Comparison of ENCODE assay signal across 1 cellular context in the genomic region with DNA sequence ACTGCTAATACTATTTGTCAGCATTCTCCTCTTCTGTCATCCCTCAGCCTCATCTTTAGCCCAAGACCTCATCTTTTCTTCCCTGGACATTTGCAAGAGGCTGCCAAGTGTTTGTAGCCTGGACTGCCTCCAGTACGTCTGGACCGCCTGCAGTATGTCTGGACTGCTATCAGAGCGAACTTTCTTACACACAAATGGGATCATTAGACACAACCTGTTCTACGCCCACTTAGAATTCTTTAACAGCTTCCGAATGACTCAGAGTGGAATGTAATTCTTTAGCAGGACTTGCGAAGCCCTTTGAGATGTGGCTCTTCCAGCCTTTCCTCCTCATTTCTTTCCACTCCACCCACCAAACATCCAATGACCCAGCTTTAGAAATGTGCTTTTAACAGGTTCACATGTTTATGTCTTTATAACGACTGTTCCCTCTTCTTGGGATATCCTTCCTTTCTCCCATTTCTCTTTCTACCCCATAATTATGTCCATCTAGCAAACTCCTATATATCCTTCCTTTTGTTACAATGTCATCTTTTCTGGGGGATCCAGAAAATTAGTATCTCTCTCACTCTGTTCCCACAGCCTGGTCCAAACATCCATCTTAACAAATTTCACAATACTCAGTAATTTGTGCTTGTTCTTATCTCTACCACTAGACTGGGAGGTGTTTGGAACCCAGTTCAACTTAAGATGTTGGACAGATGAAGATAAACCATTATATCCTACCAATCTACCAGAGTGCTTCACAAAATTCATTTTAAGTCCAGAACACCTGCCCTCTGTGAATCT.
TF ChIP-seq lines count a peak whose summit lies in the region.

No MANE protein-coding gene starts in this region.

TF ChIP-seq in GM23338, 12 proteins besides CTCF, POLR2A, EP300 and RAD21 (continued from another document):
- TF ChIP-seq, protein P1, sequence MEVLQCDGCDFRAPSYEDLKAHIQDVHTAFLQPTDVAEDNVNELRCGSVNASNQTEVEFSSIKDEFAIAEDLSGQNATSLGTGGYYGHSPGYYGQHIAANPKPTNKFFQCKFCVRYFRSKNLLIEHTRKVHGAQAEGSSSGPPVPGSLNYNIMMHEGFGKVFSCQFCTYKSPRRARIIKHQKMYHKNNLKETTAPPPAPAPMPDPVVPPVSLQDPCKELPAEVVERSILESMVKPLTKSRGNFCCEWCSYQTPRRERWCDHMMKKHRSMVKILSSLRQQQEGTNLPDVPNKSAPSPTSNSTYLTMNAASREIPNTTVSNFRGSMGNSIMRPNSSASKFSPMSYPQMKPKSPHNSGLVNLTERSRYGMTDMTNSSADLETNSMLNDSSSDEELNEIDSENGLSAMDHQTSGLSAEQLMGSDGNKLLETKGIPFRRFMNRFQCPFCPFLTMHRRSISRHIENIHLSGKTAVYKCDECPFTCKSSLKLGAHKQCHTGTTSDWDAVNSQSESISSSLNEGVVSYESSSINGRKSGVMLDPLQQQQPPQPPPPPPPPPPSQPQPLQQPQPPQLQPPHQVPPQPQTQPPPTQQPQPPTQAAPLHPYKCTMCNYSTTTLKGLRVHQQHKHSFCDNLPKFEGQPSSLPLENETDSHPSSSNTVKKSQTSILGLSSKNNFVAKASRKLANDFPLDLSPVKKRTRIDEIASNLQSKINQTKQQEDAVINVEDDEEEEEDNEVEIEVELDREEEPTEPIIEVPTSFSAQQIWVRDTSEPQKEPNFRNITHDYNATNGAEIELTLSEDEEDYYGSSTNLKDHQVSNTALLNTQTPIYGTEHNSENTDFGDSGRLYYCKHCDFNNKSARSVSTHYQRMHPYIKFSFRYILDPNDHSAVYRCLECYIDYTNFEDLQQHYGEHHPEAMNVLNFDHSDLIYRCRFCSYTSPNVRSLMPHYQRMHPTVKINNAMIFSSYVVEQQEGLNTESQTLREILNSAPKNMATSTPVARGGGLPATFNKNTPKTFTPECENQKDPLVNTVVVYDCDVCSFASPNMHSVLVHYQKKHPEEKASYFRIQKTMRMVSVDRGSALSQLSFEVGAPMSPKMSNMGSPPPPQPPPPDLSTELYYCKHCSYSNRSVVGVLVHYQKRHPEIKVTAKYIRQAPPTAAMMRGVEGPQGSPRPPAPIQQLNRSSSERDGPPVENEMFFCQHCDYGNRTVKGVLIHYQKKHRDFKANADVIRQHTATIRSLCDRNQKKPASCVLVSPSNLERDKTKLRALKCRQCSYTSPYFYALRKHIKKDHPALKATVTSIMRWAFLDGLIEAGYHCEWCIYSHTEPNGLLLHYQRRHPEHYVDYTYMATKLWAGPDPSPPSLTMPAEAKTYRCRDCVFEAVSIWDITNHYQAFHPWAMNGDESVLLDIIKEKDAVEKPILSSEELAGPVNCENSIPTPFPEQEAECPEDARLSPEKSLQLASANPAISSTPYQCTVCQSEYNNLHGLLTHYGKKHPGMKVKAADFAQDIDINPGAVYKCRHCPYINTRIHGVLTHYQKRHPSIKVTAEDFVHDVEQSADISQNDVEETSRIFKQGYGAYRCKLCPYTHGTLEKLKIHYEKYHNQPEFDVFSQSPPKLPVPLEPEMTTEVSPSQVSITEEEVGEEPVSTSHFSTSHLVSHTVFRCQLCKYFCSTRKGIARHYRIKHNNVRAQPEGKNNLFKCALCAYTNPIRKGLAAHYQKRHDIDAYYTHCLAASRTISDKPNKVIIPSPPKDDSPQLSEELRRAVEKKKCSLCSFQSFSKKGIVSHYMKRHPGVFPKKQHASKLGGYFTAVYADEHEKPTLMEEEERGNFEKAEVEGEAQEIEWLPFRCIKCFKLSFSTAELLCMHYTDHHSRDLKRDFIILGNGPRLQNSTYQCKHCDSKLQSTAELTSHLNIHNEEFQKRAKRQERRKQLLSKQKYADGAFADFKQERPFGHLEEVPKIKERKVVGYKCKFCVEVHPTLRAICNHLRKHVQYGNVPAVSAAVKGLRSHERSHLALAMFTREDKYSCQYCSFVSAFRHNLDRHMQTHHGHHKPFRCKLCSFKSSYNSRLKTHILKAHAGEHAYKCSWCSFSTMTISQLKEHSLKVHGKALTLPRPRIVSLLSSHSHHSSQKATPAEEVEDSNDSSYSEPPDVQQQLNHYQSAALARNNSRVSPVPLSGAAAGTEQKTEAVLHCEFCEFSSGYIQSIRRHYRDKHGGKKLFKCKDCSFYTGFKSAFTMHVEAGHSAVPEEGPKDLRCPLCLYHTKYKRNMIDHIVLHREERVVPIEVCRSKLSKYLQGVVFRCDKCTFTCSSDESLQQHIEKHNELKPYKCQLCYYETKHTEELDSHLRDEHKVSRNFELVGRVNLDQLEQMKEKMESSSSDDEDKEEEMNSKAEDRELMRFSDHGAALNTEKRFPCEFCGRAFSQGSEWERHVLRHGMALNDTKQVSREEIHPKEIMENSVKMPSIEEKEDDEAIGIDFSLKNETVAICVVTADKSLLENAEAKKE (CRISPR knock-in tag; IDR thresholded peaks at IDR 0.05): no peak
- no peak for TF ChIP-seq POLR2AphosphoS5 (IDR thresholded peaks at IDR 0.05; ENCODE audit: low read depth)
- TF ChIP-seq, protein P2, sequence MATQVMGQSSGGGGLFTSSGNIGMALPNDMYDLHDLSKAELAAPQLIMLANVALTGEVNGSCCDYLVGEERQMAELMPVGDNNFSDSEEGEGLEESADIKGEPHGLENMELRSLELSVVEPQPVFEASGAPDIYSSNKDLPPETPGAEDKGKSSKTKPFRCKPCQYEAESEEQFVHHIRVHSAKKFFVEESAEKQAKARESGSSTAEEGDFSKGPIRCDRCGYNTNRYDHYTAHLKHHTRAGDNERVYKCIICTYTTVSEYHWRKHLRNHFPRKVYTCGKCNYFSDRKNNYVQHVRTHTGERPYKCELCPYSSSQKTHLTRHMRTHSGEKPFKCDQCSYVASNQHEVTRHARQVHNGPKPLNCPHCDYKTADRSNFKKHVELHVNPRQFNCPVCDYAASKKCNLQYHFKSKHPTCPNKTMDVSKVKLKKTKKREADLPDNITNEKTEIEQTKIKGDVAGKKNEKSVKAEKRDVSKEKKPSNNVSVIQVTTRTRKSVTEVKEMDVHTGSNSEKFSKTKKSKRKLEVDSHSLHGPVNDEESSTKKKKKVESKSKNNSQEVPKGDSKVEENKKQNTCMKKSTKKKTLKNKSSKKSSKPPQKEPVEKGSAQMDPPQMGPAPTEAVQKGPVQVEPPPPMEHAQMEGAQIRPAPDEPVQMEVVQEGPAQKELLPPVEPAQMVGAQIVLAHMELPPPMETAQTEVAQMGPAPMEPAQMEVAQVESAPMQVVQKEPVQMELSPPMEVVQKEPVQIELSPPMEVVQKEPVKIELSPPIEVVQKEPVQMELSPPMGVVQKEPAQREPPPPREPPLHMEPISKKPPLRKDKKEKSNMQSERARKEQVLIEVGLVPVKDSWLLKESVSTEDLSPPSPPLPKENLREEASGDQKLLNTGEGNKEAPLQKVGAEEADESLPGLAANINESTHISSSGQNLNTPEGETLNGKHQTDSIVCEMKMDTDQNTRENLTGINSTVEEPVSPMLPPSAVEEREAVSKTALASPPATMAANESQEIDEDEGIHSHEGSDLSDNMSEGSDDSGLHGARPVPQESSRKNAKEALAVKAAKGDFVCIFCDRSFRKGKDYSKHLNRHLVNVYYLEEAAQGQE (IDR thresholded peaks at IDR 0.05; ENCODE audit: unreplicated experiment): no peak
- TF ChIP-seq JUNB (IDR thresholded peaks at IDR 0.05; ENCODE audit: unreplicated experiment): no peak
- no peak for TF ChIP-seq EZH2phosphoT487 (IDR thresholded peaks at IDR 0.05; ENCODE audit: unreplicated experiment)
